In the genomic region with DNA sequence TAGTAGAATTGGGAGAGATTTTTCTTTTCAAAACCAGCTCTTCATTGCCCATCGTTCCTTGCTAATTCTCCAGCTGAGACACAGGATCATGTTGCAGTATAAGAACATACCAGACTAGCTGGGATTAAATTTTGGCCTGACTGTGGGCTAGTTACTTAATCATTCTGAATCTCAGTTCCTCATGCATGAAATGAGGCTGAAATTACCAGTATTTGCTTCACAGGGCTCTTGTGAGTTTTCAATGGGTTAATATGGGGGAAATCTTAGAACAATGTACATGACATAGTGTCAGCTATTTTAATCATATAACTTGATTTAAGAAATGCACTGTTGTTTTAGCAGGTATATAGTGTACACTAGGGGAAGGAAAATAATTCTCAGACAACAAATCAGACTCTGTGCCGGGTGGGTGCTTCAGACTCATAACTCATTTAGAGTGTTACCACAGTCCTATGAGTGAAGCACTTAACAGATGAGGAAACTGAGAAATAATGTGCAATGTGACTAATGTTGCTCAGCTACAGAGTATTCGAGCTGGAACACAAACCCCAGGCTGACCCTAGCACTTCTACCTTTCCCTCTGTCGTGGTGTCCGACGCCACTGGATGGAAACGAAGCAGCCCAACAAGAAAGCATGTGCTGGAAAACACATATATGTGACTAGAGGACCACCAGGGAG, we compare ENCODE assay signal across 1 cellular context.
TF ChIP-seq lines count a peak whose summit lies in the region.

No MANE protein-coding gene starts in this region.

TF ChIP-seq in GM12878, 131 proteins besides CTCF, POLR2A, EP300 and RAD21 (continued from another document and continues in another):
- TF ChIP-seq ZNF592 (IDR thresholded peaks at IDR 0.05) (no peak), PML (IDR thresholded peaks at IDR 0.05; ENCODE audit: low read length) (no peak; the same call in 1 of the 2 replicates), FOXM1 (IDR thresholded peaks at IDR 0.05; ENCODE audit: low read depth, low read length) (peak; percentile 62), CEBPB (IDR thresholded peaks at IDR 0.05; ENCODE audit: borderline replicate concordance in 1 of 2, low read depth in 2 of 2, low read length in 2 of 2) (no peak; a peak in 1 of 4 replicates), EGR1 (IDR thresholded peaks at IDR 0.05; ENCODE audit: borderline replicate concordance in 1 of 2, low read depth in 2 of 2, low read length in 2 of 2) (no peak), BCL3 (IDR thresholded peaks at IDR 0.05; ENCODE audit: borderline replicate concordance, insufficient read depth, low read depth, low read length, poor library complexity, severe bottlenecking) (no peak), NFYA (IDR thresholded peaks at IDR 0.05; ENCODE audit: borderline replicate concordance, low read depth, low read length) (no peak), KDM1A (IDR thresholded peaks at IDR 0.05; ENCODE audit: borderline replicate concordance) (no peak), RELB (IDR thresholded peaks at IDR 0.05; ENCODE audit: low read depth) (no peak), NFXL1 (IDR thresholded peaks at IDR 0.05; ENCODE audit: borderline replicate concordance) (no peak), POLR2AphosphoS5 (IDR thresholded peaks at IDR 0.05; ENCODE audit: low read length) (no peak), ASH2L (IDR thresholded peaks at IDR 0.05; ENCODE audit: borderline replicate concordance, low read depth) (no peak), CBX3 (IDR thresholded peaks at IDR 0.05; ENCODE audit: borderline replicate concordance, low read depth) (no peak), USF2 (IDR thresholded peaks at IDR 0.05; ENCODE audit: borderline replicate concordance, low read depth, low read length) (no peak), HDAC2 (IDR thresholded peaks at IDR 0.05) (no peak), MTA2 (IDR thresholded peaks at IDR 0.05; ENCODE audit: low read depth) (peak; percentile 80), ZZZ3 (IDR thresholded peaks at IDR 0.05; ENCODE audit: control insufficient read depth, insufficient read length, low read depth) (no peak), SUPT20H (IDR thresholded peaks at IDR 0.05; ENCODE audit: borderline replicate concordance, control insufficient read depth, low read depth, low read length) (no peak), MTA3 (IDR thresholded peaks at IDR 0.05; ENCODE audit: borderline replicate concordance, low read length) (peak; percentile 39; the same call in 1 of the 2 replicates), RAD51 (IDR thresholded peaks at IDR 0.05) (no peak), RB1 (IDR thresholded peaks at IDR 0.05; ENCODE audit: borderline replicate concordance) (0 out of 2 replicates have a peak, but pooled peaks have one; percentile 29), POLR2AphosphoS2 (IDR thresholded peaks at IDR 0.05; ENCODE audit: low read depth, low read length) (no peak), CBX5 (IDR thresholded peaks at IDR 0.05; ENCODE audit: low read depth) (no peak), POU2F2 (IDR thresholded peaks at IDR 0.05; ENCODE audit: borderline replicate concordance, low read depth, low read length) (no peak), EZH2 (IDR thresholded peaks at IDR 0.05; ENCODE audit: borderline replicate concordance, control insufficient read depth, low read depth, low read length) (no peak), SP1 (IDR thresholded peaks at IDR 0.05; ENCODE audit: low read depth, low read length) (no peak), TCF7 (IDR thresholded peaks at IDR 0.05; ENCODE audit: borderline replicate concordance) (no peak), SRF (IDR thresholded peaks at IDR 0.05; ENCODE audit: low read depth in 2 of 2, low read length in 2 of 2) (no peak), NR2F1 (conservative IDR thresholded peaks at IDR 0.05) (no peak; the same call in 1 of the 2 replicates), SIX5 (IDR thresholded peaks at IDR 0.05; ENCODE audit: low read depth, low read length, severe bottlenecking) (no peak), ATF7 (IDR thresholded peaks at IDR 0.05; ENCODE audit: low read depth) (peak; percentile 54; the same call in 1 of the 2 replicates), ATF2 (IDR thresholded peaks at IDR 0.05; ENCODE audit: low read length) (peak; percentile 50), GABPA (IDR thresholded peaks at IDR 0.05; ENCODE audit: low read depth) (no peak)
- TF ChIP-seq, protein P1, sequence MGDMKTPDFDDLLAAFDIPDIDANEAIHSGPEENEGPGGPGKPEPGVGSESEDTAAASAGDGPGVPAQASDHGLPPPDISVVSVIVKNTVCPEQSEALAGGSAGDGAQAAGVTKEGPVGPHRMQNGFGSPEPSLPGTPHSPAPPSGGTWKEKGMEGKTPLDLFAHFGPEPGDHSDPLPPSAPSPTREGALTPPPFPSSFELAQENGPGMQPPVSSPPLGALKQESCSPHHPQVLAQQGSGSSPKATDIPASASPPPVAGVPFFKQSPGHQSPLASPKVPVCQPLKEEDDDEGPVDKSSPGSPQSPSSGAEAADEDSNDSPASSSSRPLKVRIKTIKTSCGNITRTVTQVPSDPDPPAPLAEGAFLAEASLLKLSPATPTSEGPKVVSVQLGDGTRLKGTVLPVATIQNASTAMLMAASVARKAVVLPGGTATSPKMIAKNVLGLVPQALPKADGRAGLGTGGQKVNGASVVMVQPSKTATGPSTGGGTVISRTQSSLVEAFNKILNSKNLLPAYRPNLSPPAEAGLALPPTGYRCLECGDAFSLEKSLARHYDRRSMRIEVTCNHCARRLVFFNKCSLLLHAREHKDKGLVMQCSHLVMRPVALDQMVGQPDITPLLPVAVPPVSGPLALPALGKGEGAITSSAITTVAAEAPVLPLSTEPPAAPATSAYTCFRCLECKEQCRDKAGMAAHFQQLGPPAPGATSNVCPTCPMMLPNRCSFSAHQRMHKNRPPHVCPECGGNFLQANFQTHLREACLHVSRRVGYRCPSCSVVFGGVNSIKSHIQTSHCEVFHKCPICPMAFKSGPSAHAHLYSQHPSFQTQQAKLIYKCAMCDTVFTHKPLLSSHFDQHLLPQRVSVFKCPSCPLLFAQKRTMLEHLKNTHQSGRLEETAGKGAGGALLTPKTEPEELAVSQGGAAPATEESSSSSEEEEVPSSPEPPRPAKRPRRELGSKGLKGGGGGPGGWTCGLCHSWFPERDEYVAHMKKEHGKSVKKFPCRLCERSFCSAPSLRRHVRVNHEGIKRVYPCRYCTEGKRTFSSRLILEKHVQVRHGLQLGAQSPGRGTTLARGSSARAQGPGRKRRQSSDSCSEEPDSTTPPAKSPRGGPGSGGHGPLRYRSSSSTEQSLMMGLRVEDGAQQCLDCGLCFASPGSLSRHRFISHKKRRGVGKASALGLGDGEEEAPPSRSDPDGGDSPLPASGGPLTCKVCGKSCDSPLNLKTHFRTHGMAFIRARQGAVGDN (IDR thresholded peaks at IDR 0.05): no peak
- TF ChIP-seq, protein P2, sequence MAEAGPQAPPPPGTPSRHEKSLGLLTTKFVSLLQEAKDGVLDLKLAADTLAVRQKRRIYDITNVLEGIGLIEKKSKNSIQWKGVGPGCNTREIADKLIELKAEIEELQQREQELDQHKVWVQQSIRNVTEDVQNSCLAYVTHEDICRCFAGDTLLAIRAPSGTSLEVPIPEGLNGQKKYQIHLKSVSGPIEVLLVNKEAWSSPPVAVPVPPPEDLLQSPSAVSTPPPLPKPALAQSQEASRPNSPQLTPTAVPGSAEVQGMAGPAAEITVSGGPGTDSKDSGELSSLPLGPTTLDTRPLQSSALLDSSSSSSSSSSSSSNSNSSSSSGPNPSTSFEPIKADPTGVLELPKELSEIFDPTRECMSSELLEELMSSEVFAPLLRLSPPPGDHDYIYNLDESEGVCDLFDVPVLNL (IDR thresholded peaks at IDR 0.05; ENCODE audit: low read depth, low read length): no peak
- TF ChIP-seq, protein P3, sequence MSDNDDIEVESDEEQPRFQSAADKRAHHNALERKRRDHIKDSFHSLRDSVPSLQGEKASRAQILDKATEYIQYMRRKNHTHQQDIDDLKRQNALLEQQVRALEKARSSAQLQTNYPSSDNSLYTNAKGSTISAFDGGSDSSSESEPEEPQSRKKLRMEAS (IDR thresholded peaks at IDR 0.05; ENCODE audit: low read depth, low read length): no peak
- TF ChIP-seq, protein P4, sequence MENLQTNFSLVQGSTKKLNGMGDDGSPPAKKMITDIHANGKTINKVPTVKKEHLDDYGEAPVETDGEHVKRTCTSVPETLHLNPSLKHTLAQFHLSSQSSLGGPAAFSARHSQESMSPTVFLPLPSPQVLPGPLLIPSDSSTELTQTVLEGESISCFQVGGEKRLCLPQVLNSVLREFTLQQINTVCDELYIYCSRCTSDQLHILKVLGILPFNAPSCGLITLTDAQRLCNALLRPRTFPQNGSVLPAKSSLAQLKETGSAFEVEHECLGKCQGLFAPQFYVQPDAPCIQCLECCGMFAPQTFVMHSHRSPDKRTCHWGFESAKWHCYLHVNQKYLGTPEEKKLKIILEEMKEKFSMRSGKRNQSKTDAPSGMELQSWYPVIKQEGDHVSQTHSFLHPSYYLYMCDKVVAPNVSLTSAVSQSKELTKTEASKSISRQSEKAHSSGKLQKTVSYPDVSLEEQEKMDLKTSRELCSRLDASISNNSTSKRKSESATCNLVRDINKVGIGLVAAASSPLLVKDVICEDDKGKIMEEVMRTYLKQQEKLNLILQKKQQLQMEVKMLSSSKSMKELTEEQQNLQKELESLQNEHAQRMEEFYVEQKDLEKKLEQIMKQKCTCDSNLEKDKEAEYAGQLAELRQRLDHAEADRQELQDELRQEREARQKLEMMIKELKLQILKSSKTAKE (IDR thresholded peaks at IDR 0.05; ENCODE audit: low read depth, poor library complexity, severe bottlenecking): peak; percentile 61
